In the genomic region with DNA sequence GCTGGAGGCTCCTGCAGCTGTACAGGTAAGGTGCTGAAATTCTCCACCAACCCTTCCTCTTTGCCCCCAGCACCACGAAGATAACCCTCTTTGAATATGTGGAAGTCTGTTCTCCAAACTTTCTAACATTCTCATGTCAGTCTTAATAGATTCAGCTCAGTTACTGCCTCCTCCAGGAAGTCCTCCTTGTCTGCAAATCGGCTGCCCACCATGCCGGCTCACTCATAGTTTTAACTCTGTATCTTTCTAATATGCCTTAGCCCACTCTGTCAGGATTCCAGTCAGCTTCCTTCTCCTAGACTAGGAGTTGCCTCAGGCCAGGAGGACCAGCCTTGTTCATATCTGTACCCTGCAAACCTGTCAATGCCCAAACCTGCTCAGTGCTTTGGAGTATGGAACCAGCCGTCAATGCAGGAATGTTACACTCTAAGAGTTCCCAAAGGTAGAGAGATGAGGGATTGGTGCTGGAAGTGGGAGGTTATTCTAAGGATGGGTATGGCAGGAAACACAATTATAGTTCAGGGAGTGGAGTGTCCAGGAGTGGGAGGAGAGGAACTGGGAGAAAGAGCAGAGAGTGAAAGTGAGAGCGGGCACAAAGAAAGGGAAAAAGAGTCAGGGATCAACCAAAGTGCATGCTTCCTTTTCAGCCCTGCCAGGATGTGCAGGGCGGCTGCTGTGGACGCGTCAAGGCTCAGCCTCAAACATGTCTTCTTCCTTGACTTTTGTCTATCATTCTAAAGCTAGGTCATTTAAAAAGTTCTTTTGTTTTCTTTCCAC, we compare ENCODE assay signal across 15 cellular contexts. TPM values are rescaled to one million over a fixed set of nuclear protein-coding genes. Genes with fewer than 3 reads are reported as not detected.
A peak's percentile ranks its signal among the peaks of the same experiment; 100 is the strongest.
DNase-seq lines count a peak whose midpoint lies in the region; FAIRE-seq and TF ChIP-seq lines count a peak whose summit lies in the region.
"Had no signal": no experiment of that assay in that cellular context is flagged by ENCODE, and none has a peak within 500 bp of the region (broad histone marks: within the 10 kb centered on the region; RNA-seq: fewer than 3 reads in every experiment).

No MANE protein-coding gene starts in this region.

- TF ChIP-seq POLR2A in transverse colon (IDR thresholded peaks at IDR 0.05) (no peak), GM12892 (IDR thresholded peaks at IDR 0.05; ENCODE audit: low read depth, low read length) (no peak)

- TF ChIP-seq EP300 in transverse colon (IDR thresholded peaks at IDR 0.05; ENCODE audit: low read depth) = no peak

- peak overlapping the region; percentile 10 for H3K27ac Mint-ChIP-seq in activated CD4-positive, alpha-beta T cell treated with anti-CD3 and anti-CD28 coated beads, Interleukin-2, amount 10 ng/mL, durations not matched to agents 24 days and 14 days
- no peak overlapping the region for H3K27ac Mint-ChIP-seq in T-helper 2 cell treated with Interferon-gamma antibody and Interleukin-4, amounts not matched to agents 5 μg/mL and 100 μg/mL, for 36 hours

- H3K36me3 ChIP-seq in colonic mucosa (no peaks in the 10 kb centered on the region), transverse colon (no peaks in the 10 kb centered on the region)

- TF ChIP-seq CTCF in colonic mucosa (IDR thresholded peaks at IDR 0.05) (no peak), transverse colon (IDR thresholded peaks at IDR 0.05) (no peak)

- no peak overlapping the region for H3K4me3 ChIP-seq in colonic mucosa
- peak overlapping the region in 1 of 4 donors; percentile 3 for H3K4me3 ChIP-seq in transverse colon

- no peaks in the 10 kb centered on the region for H3K36me3 Mint-ChIP-seq in activated CD4-positive, alpha-beta T cell treated with anti-CD3 and anti-CD28 coated beads, Interleukin-2, amount 10 ng/mL, durations not matched to agents 24 days and 14 days (ENCODE audit: low read depth)
- H3K36me3 Mint-ChIP-seq in T-helper 2 cell treated with Interferon-gamma antibody and Interleukin-4, amounts not matched to agents 5 μg/mL and 100 μg/mL, for 36 hours (ENCODE audit: low read depth) = no peaks in the 10 kb centered on the region

- no peaks in the 10 kb centered on the region for H3K27me3 ChIP-seq in colonic mucosa
- H3K27me3 ChIP-seq in transverse colon = no peaks in the 10 kb centered on the region

- no peak for FAIRE-seq in GM12892 (lab: Jason Lieb, UNC)

- no peak overlapping the region for H3K4me3 Mint-ChIP-seq in activated CD4-positive, alpha-beta T cell treated with anti-CD3 and anti-CD28 coated beads, Interleukin-2, amount 10 ng/mL, durations not matched to agents 24 days and 14 days
- H3K4me3 Mint-ChIP-seq in T-helper 2 cell treated with Interferon-gamma antibody and Interleukin-4, amounts not matched to agents 5 μg/mL and 100 μg/mL, for 36 hours = no peak overlapping the region

- intact Hi-C loops in activated CD4-positive, alpha-beta T cell treated with anti-CD3 and anti-CD28 coated beads, Interleukin-2, amount 10 ng/mL, durations not matched to agents 24 days and 14 days (cut with micrococcal nuclease) = no loop called here
- intact Hi-C loops in colonic mucosa (cut with DNase I) = loop anchor here (10.0 kb wide), 1 partner anchor 47 kb away; no protein-coding TSS in a partner anchor
- intact Hi-C loops in transverse colon (cut with DNase I; ENCODE audit: low total_unique reads) = no loop called here

- H3K27me3 Mint-ChIP-seq in activated CD4-positive, alpha-beta T cell treated with anti-CD3 and anti-CD28 coated beads, Interleukin-2, amount 10 ng/mL, durations not matched to agents 24 days and 14 days = peaks cover 44% of the 10 kb centered on the region
- H3K27me3 Mint-ChIP-seq in T-helper 2 cell treated with Interferon-gamma antibody and Interleukin-4, amounts not matched to agents 5 μg/mL and 100 μg/mL, for 36 hours (ENCODE audit: low read depth) = peaks cover 45% of the 10 kb centered on the region

- H3K9ac ChIP-seq in colonic mucosa (ENCODE audit: low read depth in 2 of 2, low read length in 2 of 2) = no peak overlapping the region

- in situ Hi-C loops in transverse colon (cut with MboI; ENCODE audit: low pct_ligation_motif_present in 1 of 4, low pct_unique_long_range_greater_than_20kb in 1 of 4, low sequenced_read_pairs in 3 of 4) = no loop called here

- 45 to 78% methylated on average over 7 to 8 of the region's 8 CpGs for WGBS in transverse colon (ENCODE audit: low coverage in 1 of 2), 2 donors

- peaks cover 4% of the 10 kb centered on the region for H3K9me3 Mint-ChIP-seq in activated CD4-positive, alpha-beta T cell treated with anti-CD3 and anti-CD28 coated beads, Interleukin-2, amount 10 ng/mL, durations not matched to agents 24 days and 14 days
- H3K9me3 Mint-ChIP-seq in T-helper 2 cell treated with Interferon-gamma antibody and Interleukin-4, amounts not matched to agents 5 μg/mL and 100 μg/mL, for 36 hours = no peaks in the 10 kb centered on the region

- no peak for DNase-seq in activated CD4-positive, alpha-beta T cell treated with anti-CD3 and anti-CD28 coated beads, Interleukin-2, amount 10 ng/mL, durations not matched to agents 24 days and 14 days
- no peak for DNase-seq in activated CD4-positive, alpha-beta T cell treated with anti-CD3 and anti-CD28 coated beads for 4 hours
- DNase-seq in colonic mucosa = peak; percentile 61
- peak; percentile 48 to 63 for DNase-seq in lung microvascular endothelial cell (ENCODE audit: low read depth in 2 of 2)
- DNase-seq in transverse colon = no peak
- DNase-seq in T-helper 2 cell treated with Interferon-gamma antibody and Interleukin-4, amounts not matched to agents 5 μg/mL and 100 μg/mL, for 36 hours (ENCODE audit: low spot score) = no peak
- no peak for DNase-seq in stimulated activated CD4-positive, alpha-beta T cell treated with anti-CD3 and anti-CD28 coated beads, Interleukin-1b, Interleukin-23, amount 100 ng/mL, for 48 hours
- no peak for DNase-seq in GM12892 (ENCODE audit: insufficient read length)
- DNase-seq: 8988T; DMS153; effector memory CD4-positive, alpha-beta T cell; NCI-H226; PC-3; retina; T-helper 9 cell had no signal

- H3K27ac ChIP-seq in colonic mucosa (no peak overlapping the region), transverse colon (peak overlapping the region in 3 of 4 donors; percentile 18 to 64 (median 51))

- H3K9me3 ChIP-seq in colonic mucosa (no peaks in the 10 kb centered on the region), transverse colon (no peaks in the 10 kb centered on the region)

- peaks cover 33% of the 10 kb centered on the region for H3K4me1 Mint-ChIP-seq in activated CD4-positive, alpha-beta T cell treated with anti-CD3 and anti-CD28 coated beads, Interleukin-2, amount 10 ng/mL, durations not matched to agents 24 days and 14 days
- peaks cover 37% of the 10 kb centered on the region for H3K4me1 Mint-ChIP-seq in T-helper 2 cell treated with Interferon-gamma antibody and Interleukin-4, amounts not matched to agents 5 μg/mL and 100 μg/mL, for 36 hours (ENCODE audit: low read depth)

- H3K4me1 ChIP-seq in colonic mucosa (no peaks in the 10 kb centered on the region), transverse colon (peaks cover 0 to 28% (median 8%) of the 10 kb centered on the region in 4 donors)

RNA-seq across cellular contexts. Expression of a gene that starts 38.0 kb away (rescaled TPM):
- 33.3 and 33.4 TPM in 2 replicates for total RNA-seq in activated CD4-positive, alpha-beta T cell treated with anti-CD3 and anti-CD28 coated beads, Interleukin-2, amount 10 ng/mL, durations not matched to agents 24 days and 14 days
- total RNA-seq in colonic mucosa (1 to 10 TPM; 5.0 to 5.1 TPM), lung microvascular endothelial cell (0.22 TPM in 1 of 2 replicates, not detected in the other), transverse colon (10 to 100 TPM in 3 of 4 donors, 1 to 10 TPM in 1; 1.2 to 18.7 (median 14.1) TPM)
- 22.0 TPM for polyA plus RNA-seq in GM12892 (2012; ENCODE audit: missing spikeins)
- total RNA-seq: PC-3 had no signal

Comparison
In these comparisons a context has a peak if more than half of its experiments do, and no peak if none do; other contexts are left out.
1. DNase-seq: peak in colonic mucosa (single experiment) and lung microvascular endothelial cell (2 of 2); none in activated CD4-positive, alpha-beta T cell treated with anti-CD3 and anti-CD28 coated beads, Interleukin-2, amount 10 ng/mL, durations not matched to agents 24 days and 14 days (single experiment), activated CD4-positive, alpha-beta T cell treated with anti-CD3 and anti-CD28 coated beads for 4 hours (0 of 2), transverse colon (single experiment), T-helper 2 cell treated with Interferon-gamma antibody and Interleukin-4, amounts not matched to agents 5 μg/mL and 100 μg/mL, for 36 hours (single experiment), stimulated activated CD4-positive, alpha-beta T cell treated with anti-CD3 and anti-CD28 coated beads, Interleukin-1b, Interleukin-23, amount 100 ng/mL, for 48 hours (single experiment) and GM12892 (single experiment).